ENCODE assay signal across 13 cellular contexts in genomic region chr17:59790936-59791335, GRCh38.
A peak's percentile ranks its signal among the peaks of the same experiment; 100 is the strongest.
DNase-seq lines count a peak whose midpoint lies in the region; ATAC-seq and TF ChIP-seq lines count a peak whose summit lies in the region.
"Had no signal": no experiment of that assay in that cellular context is flagged by ENCODE, and none has a peak within 500 bp of the region (broad histone marks: within the 10 kb centered on the region; RNA-seq: fewer than 3 reads in every experiment).

No MANE protein-coding gene starts in this region.

- H3K56ac ChIP-seq in IMR-90 (ENCODE audit: extremely low read depth, insufficient read depth, low read length), result no peak overlapping the region

- TF ChIP-seq CTCF in IMR-90 (conservative IDR thresholded peaks at IDR 0.05; ENCODE audit: low read depth, low read length), result no peak
- no peak for TF ChIP-seq CTCF in osteoblast (IDR thresholded peaks at IDR 0.05; ENCODE audit: extremely low read depth, low read depth, low read length)
- no peak for TF ChIP-seq CTCF in GM13976 (IDR thresholded peaks at IDR 0.05; ENCODE audit: borderline replicate concordance, control extremely low read depth, extremely low read depth, insufficient read depth, missing control alignments)

- DNase-seq in CD1c-positive myeloid dendritic cell (ENCODE audit: extremely low spot score), result peak; percentile 91
- DNase-seq in IMR-90, result no peak
- peak; percentile 66 for DNase-seq in adipocyte (ENCODE audit: low read depth)
- DNase-seq in osteoblast (ENCODE audit: insufficient read length, low spot score, missing footprints), result no peak
- DNase-seq in GM13976 (ENCODE audit: low spot score), result no peak
- DNase-seq in activated effector memory CD4-positive, alpha-beta T cell treated with Interleukin-2 at 50 U/mL for 16 hours, result no peak
- DNase-seq in NCI-H1048 (lab: John Stamatoyannopoulos, UW), result no peak
- DNase-seq: mesendoderm; NCI-H1930; NK-92 treated with Interleukin-12 subunit alpha and Interleukin-12 subunit beta, amount 100 ng/mL, for 24 hours; stimulated activated CD4-positive, alpha-beta T cell treated with anti-CD3 and anti-CD28 coated beads, Interleukin-4, amount 100 ng/mL, for 24 hours; T-helper 9 cell had no signal

- no peak for TF ChIP-seq RAD21 in IMR-90 (IDR thresholded peaks at IDR 0.05; ENCODE audit: low read length)

- peaks cover 12% of the 10 kb centered on the region for H3K79me2 ChIP-seq in osteoblast (ENCODE audit: insufficient read depth, low read length)

- no peak overlapping the region for H4K5ac ChIP-seq in IMR-90 (ENCODE audit: low read depth, low read length)

- 78% methylated on average over 3 of the region's 4 CpGs; no CpG with 5 or more reads in 1 of the 2 experiments for WGBS in IMR-90 (ENCODE audit: extremely low coverage in 2 of 2, insufficient read length in 1 of 2), 2 experiments

- no peak overlapping the region for H3K23ac ChIP-seq in IMR-90 (ENCODE audit: low read depth, low read length)

- no peak overlapping the region for H4K8ac ChIP-seq in IMR-90 (ENCODE audit: low read depth in 2 of 2, low read length in 2 of 2)

- H3K14ac ChIP-seq in IMR-90 (replicated peaks; ENCODE audit: low read depth, low read length), result no peak overlapping the region

- H3K4ac ChIP-seq in IMR-90 (ENCODE audit: low read depth, low read length), result no peak overlapping the region

- H3K4me1 ChIP-seq in IMR-90 (ENCODE audit: control insufficient read depth, insufficient read depth, low read length), result peaks cover 11% of the 10 kb centered on the region
- H3K4me1 ChIP-seq in adipocyte (ENCODE audit: control insufficient read depth, insufficient read depth, low read length), result peaks cover 39% of the 10 kb centered on the region
- peaks cover 28% of the 10 kb centered on the region for H3K4me1 ChIP-seq in osteoblast (ENCODE audit: insufficient read depth, low read length)

- no peak overlapping the region; the same call in 1 of the 2 replicates for H4K91ac ChIP-seq in IMR-90 (ENCODE audit: insufficient read depth, low read depth, low read length)

- H2AFZ ChIP-seq in IMR-90 (replicated peaks; ENCODE audit: low read length, poor library complexity) (no peak overlapping the region), osteoblast (ENCODE audit: low read length) (no peak overlapping the region)

- peaks cover 0 to 42% of the 10 kb centered on the region in 2 experiments; a peak in 3 of 4 replicates for H3K79me1 ChIP-seq in IMR-90 (ENCODE audit: low read depth in 1 of 2, low read length in 2 of 2)

- H3K18ac ChIP-seq in IMR-90 (ENCODE audit: low read depth, low read length), result no peak overlapping the region

- H3K27ac ChIP-seq in IMR-90 (ENCODE audit: insufficient read depth, low read length), result no peak overlapping the region
- H3K27ac ChIP-seq in osteoblast (ENCODE audit: low read depth, low read length), result peak overlapping the region; percentile 94

- no peak for ATAC-seq in IMR-90 (ENCODE audit: low read depth)
- ATAC-seq in HG03045 (IDR thresholded peaks at IDR 0.05; ENCODE audit: unreplicated experiment), result no peak

- POLR2A ChIA-PET in IMR-90 (lab: Charles Lee; ENCODE audit: unreplicated experiment), result interaction anchor here (0.6 to 0.7 kb wide), 2 partner anchors 10 to 41 kb away, joined by 3 to 14 read pairs; no protein-coding TSS in a partner anchor

- H2BK5ac ChIP-seq in IMR-90 (ENCODE audit: low read depth, low read length, poor library complexity, severe bottlenecking), result peak overlapping the region; percentile 14

- BruUV-seq in IMR-90 (replicated peaks; lab: Mats Ljungman, UMichigan), result no TSS peak

- dilution Hi-C loops in IMR-90 (cut with HindIII; ENCODE audit: low sequenced_read_pairs, unreplicated experiment), result no loop called here

- no peak overlapping the region for H2BK15ac ChIP-seq in IMR-90 (ENCODE audit: low read depth, low read length)

- H3K4me3 ChIP-seq in IMR-90 (ENCODE audit: insufficient read depth, low read depth, low read length) (no peak overlapping the region), adipocyte (ENCODE audit: low read length) (no peak overlapping the region), osteoblast (ENCODE audit: insufficient read depth, low read length) (no peak overlapping the region)

- H3K4me2 ChIP-seq in IMR-90 (ENCODE audit: low read depth, low read length) (no peak overlapping the region), osteoblast (ENCODE audit: insufficient read depth, low read length) (no peak overlapping the region)

- H2AK9ac ChIP-seq in IMR-90 (replicated peaks; ENCODE audit: low read depth, low read length, poor library complexity), result no peak overlapping the region

- intact Hi-C loops in IMR-90 (cut with micrococcal nuclease), result no loop called here

- no peaks in the 10 kb centered on the region for H4K20me1 ChIP-seq in IMR-90 (ENCODE audit: insufficient read depth, low read length)
- no peaks in the 10 kb centered on the region for H4K20me1 ChIP-seq in osteoblast (ENCODE audit: insufficient read depth, low read length)

- TF ChIP-seq POLR2A in IMR-90 (IDR thresholded peaks at IDR 0.05; ENCODE audit: low read depth, low read length), result no peak

- no peak overlapping the region for H2BK20ac ChIP-seq in IMR-90 (ENCODE audit: low read depth, low read length)

- H3K36me3 ChIP-seq in IMR-90 (ENCODE audit: control insufficient read depth, insufficient read depth, low read length) (no peaks in the 10 kb centered on the region), adipocyte (ENCODE audit: control insufficient read depth, insufficient read depth, low read length, severe bottlenecking) (no peaks in the 10 kb centered on the region), osteoblast (ENCODE audit: insufficient read depth, low read length) (peaks cover 3% of the 10 kb centered on the region)

- no peaks in the 10 kb centered on the region for H3K9me1 ChIP-seq in IMR-90 (ENCODE audit: insufficient read depth, low read length)

- CTCF ChIA-PET in IMR-90 (lab: Yijun Ruan, JAX), result no interaction called here

- in situ Hi-C loops in IMR-90 (cut with MboI; ENCODE audit: low sequenced_read_pairs) (no loop called here), GM13976 (cut with MboI; ENCODE audit: low sequenced_read_pairs, unreplicated experiment) (no loop called here)

- H3K9me3 ChIP-seq in IMR-90 (ENCODE audit: control insufficient read depth, insufficient read depth, low read length) (no peaks in the 10 kb centered on the region), adipocyte (ENCODE audit: control insufficient read depth, low read length) (no peaks in the 10 kb centered on the region), osteoblast (ENCODE audit: low read depth, low read length) (no peaks in the 10 kb centered on the region)

- H2BK120ac ChIP-seq in IMR-90 (ENCODE audit: low read depth, low read length), result peak overlapping the region; percentile 16; the same call in 1 of the 2 replicates

- H3K9ac ChIP-seq in IMR-90 (ENCODE audit: low read depth, low read length) (no peak overlapping the region), adipocyte (ENCODE audit: low read length) (peak overlapping the region; percentile 61)

- H3K27me3 ChIP-seq in IMR-90 (ENCODE audit: control insufficient read depth, insufficient read depth, low read length) (no peaks in the 10 kb centered on the region), adipocyte (replicated peaks; ENCODE audit: control insufficient read depth, insufficient read depth, low read length) (no peaks in the 10 kb centered on the region), osteoblast (ENCODE audit: insufficient read depth, low read length) (no peaks in the 10 kb centered on the region)

- no peak overlapping the region for H2AK5ac ChIP-seq in IMR-90 (ENCODE audit: low read depth, low read length)

TF ChIP-seq in IMR-90, 13 proteins besides CTCF, POLR2A, EP300 and RAD21:
- TF ChIP-seq FOS (IDR thresholded peaks at IDR 0.05; ENCODE audit: low read depth, low read length) (no peak), MAFK (IDR thresholded peaks at IDR 0.05; ENCODE audit: low read depth, low read length) (no peak), MXI1 (IDR thresholded peaks at IDR 0.05; ENCODE audit: borderline replicate concordance, low read depth, low read length) (no peak)
- TF ChIP-seq, protein P1, sequence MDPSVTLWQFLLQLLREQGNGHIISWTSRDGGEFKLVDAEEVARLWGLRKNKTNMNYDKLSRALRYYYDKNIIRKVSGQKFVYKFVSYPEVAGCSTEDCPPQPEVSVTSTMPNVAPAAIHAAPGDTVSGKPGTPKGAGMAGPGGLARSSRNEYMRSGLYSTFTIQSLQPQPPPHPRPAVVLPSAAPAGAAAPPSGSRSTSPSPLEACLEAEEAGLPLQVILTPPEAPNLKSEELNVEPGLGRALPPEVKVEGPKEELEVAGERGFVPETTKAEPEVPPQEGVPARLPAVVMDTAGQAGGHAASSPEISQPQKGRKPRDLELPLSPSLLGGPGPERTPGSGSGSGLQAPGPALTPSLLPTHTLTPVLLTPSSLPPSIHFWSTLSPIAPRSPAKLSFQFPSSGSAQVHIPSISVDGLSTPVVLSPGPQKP (IDR thresholded peaks at IDR 0.05; ENCODE audit: borderline replicate concordance, low read depth, low read length), result no peak

Comparison
In these comparisons a context has a peak if more than half of its experiments do, and no peak if none do; other contexts are left out.
1. DNase-seq: peak in CD1c-positive myeloid dendritic cell (single experiment) and adipocyte (single experiment); none in IMR-90 (single experiment), osteoblast (single experiment), GM13976 (single experiment), activated effector memory CD4-positive, alpha-beta T cell treated with Interleukin-2 at 50 U/mL for 16 hours (single experiment) and NCI-H1048 (single experiment).